Comparison of ENCODE assay signal across 1 cellular context in genomic region chr2:27264753-27265535, GRCh38.
TF ChIP-seq lines count a peak whose summit lies in the region.

No MANE protein-coding gene starts in this region.

TF ChIP-seq in HepG2, 621 proteins besides CTCF, POLR2A, EP300 and RAD21 (continued from another document and continues in another):
- 0 out of 2 replicates have a peak, but pooled peaks have one; percentile 59 for TF ChIP-seq ZNF280D (CRISPR knock-in tag; IDR thresholded peaks at IDR 0.05)
- no peak for TF ChIP-seq CHD4 (IDR thresholded peaks at IDR 0.05; ENCODE audit: borderline replicate concordance, low read length)
- no peak for TF ChIP-seq ZBTB21 (CRISPR knock-in tag; IDR thresholded peaks at IDR 0.05)
- TF ChIP-seq BCLAF1 (IDR thresholded peaks at IDR 0.05): no peak
- no peak for TF ChIP-seq HDAC6 (IDR thresholded peaks at IDR 0.05; ENCODE audit: low read depth, low read length)
- TF ChIP-seq ETV5 (CRISPR knock-in tag; IDR thresholded peaks at IDR 0.05; ENCODE audit: borderline replicate concordance): peak; percentile 35; the same call in 1 of the 2 replicates
- peak; percentile 81 for TF ChIP-seq ZNF547 (CRISPR knock-in tag; IDR thresholded peaks at IDR 0.05)
- TF ChIP-seq CBX2 (IDR thresholded peaks at IDR 0.05; ENCODE audit: low read depth, low read length): no peak
- peak; percentile 95; the same call in 1 of the 2 replicates for TF ChIP-seq CBX2 (CRISPR knock-in tag; IDR thresholded peaks at IDR 0.05; ENCODE audit: low read depth)
- TF ChIP-seq ZNF207 (IDR thresholded peaks at IDR 0.05; ENCODE audit: borderline replicate concordance): no peak
- TF ChIP-seq ZNF225 (CRISPR knock-in tag; IDR thresholded peaks at IDR 0.05): no peak
- TF ChIP-seq MAFG (CRISPR knock-in tag; IDR thresholded peaks at IDR 0.05): no peak
- 0 out of 2 replicates have a peak, but pooled peaks have one; percentile 48 for TF ChIP-seq PHF21A (CRISPR knock-in tag; IDR thresholded peaks at IDR 0.05)
- no peak for TF ChIP-seq KDM4B (CRISPR knock-in tag; IDR thresholded peaks at IDR 0.05)
- TF ChIP-seq KLF13 (CRISPR knock-in tag; IDR thresholded peaks at IDR 0.05): no peak
- TF ChIP-seq ZFP90 (CRISPR knock-in tag; IDR thresholded peaks at IDR 0.05; ENCODE audit: borderline replicate concordance): no peak
- TF ChIP-seq ZMYM4 (CRISPR knock-in tag; IDR thresholded peaks at IDR 0.05): peak; percentile 74
- TF ChIP-seq HNRNPLL (IDR thresholded peaks at IDR 0.05; ENCODE audit: low read depth, low read length, poor library complexity, severe bottlenecking): peak; percentile 52
- peak; percentile 26; the same call in 1 of the 2 replicates for TF ChIP-seq ZBTB26 (CRISPR knock-in tag; IDR thresholded peaks at IDR 0.05; ENCODE audit: borderline replicate concordance)
- no peak for TF ChIP-seq ZNF780A (CRISPR knock-in tag; IDR thresholded peaks at IDR 0.05)
- TF ChIP-seq SMYD3 (CRISPR knock-in tag; IDR thresholded peaks at IDR 0.05): no peak
- no peak for TF ChIP-seq KLF12 (CRISPR knock-in tag; IDR thresholded peaks at IDR 0.05; ENCODE audit: borderline replicate concordance)
- TF ChIP-seq ELF3 (CRISPR knock-in tag; IDR thresholded peaks at IDR 0.05): peak; percentile 59
- no peak; the same call in 1 of the 2 replicates for TF ChIP-seq ZNF276 (CRISPR knock-in tag; IDR thresholded peaks at IDR 0.05; ENCODE audit: low read depth)
- no peak for TF ChIP-seq MYNN (CRISPR knock-in tag; IDR thresholded peaks at IDR 0.05; ENCODE audit: low read depth)
- no peak for TF ChIP-seq SMARCE1 (IDR thresholded peaks at IDR 0.05; ENCODE audit: borderline replicate concordance)
- TF ChIP-seq ZNF879 (CRISPR knock-in tag; IDR thresholded peaks at IDR 0.05): 0 out of 2 replicates have a peak, but pooled peaks have one; percentile 50
- peak; percentile 89 for TF ChIP-seq ZNF253 (CRISPR knock-in tag; IDR thresholded peaks at IDR 0.05; ENCODE audit: borderline replicate concordance)
- no peak for TF ChIP-seq SP1 (IDR thresholded peaks at IDR 0.05)
- TF ChIP-seq SP1 (CRISPR knock-in tag; IDR thresholded peaks at IDR 0.05): peak; percentile 79
- TF ChIP-seq DMAP1 (CRISPR knock-in tag; IDR thresholded peaks at IDR 0.05): peak; percentile 25; the same call in 1 of the 2 replicates
- TF ChIP-seq SP4 (CRISPR knock-in tag; IDR thresholded peaks at IDR 0.05): peak; percentile 51; the same call in 1 of the 2 replicates
- TF ChIP-seq CBX1 (IDR thresholded peaks at IDR 0.05; ENCODE audit: low read depth): no peak
- 0 out of 2 replicates have a peak, but pooled peaks have one; percentile 14 for TF ChIP-seq ELF1 (CRISPR knock-in tag; IDR thresholded peaks at IDR 0.05)
- no peak for TF ChIP-seq HMGA1 (CRISPR knock-in tag; conservative IDR thresholded peaks at IDR 0.05)
- TF ChIP-seq ZNF44 (CRISPR knock-in tag; IDR thresholded peaks at IDR 0.05): no peak
- TF ChIP-seq ZNF605 (CRISPR knock-in tag; IDR thresholded peaks at IDR 0.05): 0 out of 2 replicates have a peak, but pooled peaks have one; percentile 36
- no peak for TF ChIP-seq ZNF784 (CRISPR knock-in tag; IDR thresholded peaks at IDR 0.05; ENCODE audit: borderline replicate concordance)
- peak; percentile 21; the same call in 1 of the 2 replicates for TF ChIP-seq MED1 (CRISPR knock-in tag; IDR thresholded peaks at IDR 0.05)
- TF ChIP-seq ZNF329 (CRISPR knock-in tag; IDR thresholded peaks at IDR 0.05; ENCODE audit: low read depth): peak; percentile 69; the same call in 1 of the 2 replicates
- 0 out of 2 replicates have a peak, but pooled peaks have one; percentile 34 for TF ChIP-seq TBX3 (IDR thresholded peaks at IDR 0.05; ENCODE audit: borderline replicate concordance)
- TF ChIP-seq POLR2AphosphoS2 (IDR thresholded peaks at IDR 0.05; ENCODE audit: low read depth, low read length): no peak
- peak; percentile 42; the same call in 1 of the 2 replicates for TF ChIP-seq HMGXB3 (CRISPR knock-in tag; IDR thresholded peaks at IDR 0.05; ENCODE audit: borderline replicate concordance)
- TF ChIP-seq HNF1A (IDR thresholded peaks at IDR 0.05; ENCODE audit: low read depth): no peak
- TF ChIP-seq HNF1A (CRISPR knock-in tag; IDR thresholded peaks at IDR 0.05; ENCODE audit: borderline replicate concordance): no peak
- TF ChIP-seq ZNF761 (CRISPR knock-in tag; conservative IDR thresholded peaks at IDR 0.05): 0 out of 2 replicates have a peak, but pooled peaks have one; percentile 30
- TF ChIP-seq BRD4 (CRISPR knock-in tag; IDR thresholded peaks at IDR 0.05): no peak
- TF ChIP-seq ZNF484 (CRISPR knock-in tag; IDR thresholded peaks at IDR 0.05; ENCODE audit: borderline replicate concordance, low read depth): no peak
- TF ChIP-seq SAP130 (CRISPR knock-in tag; IDR thresholded peaks at IDR 0.05; ENCODE audit: low read depth): peak; percentile 60
